In the genomic region with DNA sequence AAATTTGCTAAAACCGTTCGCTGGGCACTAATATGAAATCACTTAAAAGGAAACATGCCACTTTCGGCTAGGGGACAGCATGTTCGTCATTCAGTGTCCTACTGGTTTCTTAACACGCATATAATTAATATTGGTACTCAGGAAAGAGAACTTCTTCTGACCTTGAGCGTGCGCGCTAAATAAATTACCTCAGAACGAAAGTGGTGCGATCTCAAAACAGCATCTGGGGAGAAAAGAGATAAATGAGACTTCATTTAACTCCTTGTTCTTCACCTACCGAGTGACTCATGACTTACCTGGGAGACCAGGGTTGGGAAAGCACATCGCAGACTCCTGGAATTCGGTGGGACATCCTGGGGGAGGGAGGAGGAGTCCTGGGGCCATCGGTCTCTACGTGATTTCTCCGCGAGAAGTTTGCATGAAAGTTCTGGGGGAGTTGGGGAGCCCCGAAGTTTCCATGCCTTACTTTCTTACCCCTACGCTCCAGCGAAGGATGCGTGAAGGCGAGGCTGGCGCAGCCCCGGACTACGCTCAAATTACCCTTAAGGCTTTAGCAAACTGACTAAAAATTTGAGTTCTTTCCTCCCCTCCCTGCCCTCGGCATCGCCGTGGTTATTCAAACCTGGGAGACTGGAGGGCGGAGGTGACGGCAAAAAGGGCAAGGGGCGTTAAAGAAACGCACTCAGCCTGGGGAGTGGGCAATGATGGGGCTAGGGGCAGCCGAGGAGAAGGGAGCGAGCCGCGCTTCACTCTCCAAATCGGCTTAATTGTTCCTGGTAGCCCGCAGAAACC, we compare ENCODE assay signal across 8 cellular contexts. TPM values are rescaled to one million over a fixed set of nuclear protein-coding genes. Genes with fewer than 3 reads are reported as not detected.
DNase-seq lines count a peak whose midpoint lies in the region; ATAC-seq and TF ChIP-seq lines count a peak whose summit lies in the region.

No MANE protein-coding gene starts in this region.

- peak overlapping the region; percentile 93 for H3K4me3 Mint-ChIP-seq in Caco-2 (ENCODE audit: unreplicated experiment)
- H3K4me3 Mint-ChIP-seq in activated B cell treated with CpG ODN at 0.5 μM for 24 hours: peak overlapping the region; percentile 88

- H3K4me1 Mint-ChIP-seq in Caco-2 (ENCODE audit: low read depth, unreplicated experiment) (no peaks in the 10 kb centered on the region), activated B cell treated with CpG ODN at 0.5 μM for 24 hours (peaks cover 25% of the 10 kb centered on the region)

- no peaks in the 10 kb centered on the region for H3K36me3 ChIP-seq in Caco-2 (ENCODE audit: control insufficient read depth, insufficient read depth, low read length)
- H3K36me3 ChIP-seq in HCT116 (ENCODE audit: control insufficient read depth in 1 of 2, insufficient read depth in 2 of 2, low read length in 2 of 2): peaks cover 12 to 38% of the 10 kb centered on the region in 2 experiments; a peak in 3 of 4 replicates
- H3K36me3 ChIP-seq in rectal smooth muscle tissue (ENCODE audit: control insufficient read depth, insufficient read depth, low read length): no peaks in the 10 kb centered on the region

- peak overlapping the region; percentile 72 for H3K27ac Mint-ChIP-seq in Caco-2 (ENCODE audit: unreplicated experiment)
- no peak overlapping the region for H3K27ac Mint-ChIP-seq in activated B cell treated with CpG ODN at 0.5 μM for 24 hours

- ATAC-seq in HCT116 (no peak), activated B cell treated with CpG ODN at 0.5 μM for 24 hours (ENCODE audit: low read depth) (no peak)

- CTCF ChIA-PET in Caco-2 (lab: Charles Lee): interaction anchor here (2.2 kb wide), 1 partner anchor 50 kb away, joined by 19 read pairs; no protein-coding TSS in a partner anchor
- CTCF ChIA-PET in HCT116 (lab: Charles Lee): interaction anchor here (1.3 kb wide), 1 partner anchor 49 kb away, joined by 3 read pairs; no protein-coding TSS in a partner anchor
- CTCF ChIA-PET in activated B cell treated with CpG ODN at 0.5 μM for 24 hours (lab: Charles Lee): no interaction called here

- H3K27me3 ChIP-seq in Caco-2 (replicated peaks; ENCODE audit: control insufficient read depth, insufficient read depth, low read length) (peaks cover 3% of the 10 kb centered on the region; the same call in 1 of the 2 replicates), HCT116 (ENCODE audit: insufficient read depth, low read length) (no peaks in the 10 kb centered on the region), rectal smooth muscle tissue (ENCODE audit: control insufficient read depth, insufficient read depth, low read length) (no peaks in the 10 kb centered on the region)

- H3K79me2 ChIP-seq in HCT116 (ENCODE audit: insufficient read depth, low read length): peaks cover 62% of the 10 kb centered on the region

- no peak overlapping the region for H2AFZ ChIP-seq in HCT116 (ENCODE audit: low read depth, low read length, poor library complexity, severe bottlenecking)

- no peaks in the 10 kb centered on the region for H3K9me3 Mint-ChIP-seq in Caco-2 (ENCODE audit: unreplicated experiment)
- H3K9me3 Mint-ChIP-seq in activated B cell treated with CpG ODN at 0.5 μM for 24 hours: no peaks in the 10 kb centered on the region

- no peaks in the 10 kb centered on the region for H3K36me3 Mint-ChIP-seq in Caco-2 (ENCODE audit: insufficient read depth, unreplicated experiment)
- H3K36me3 Mint-ChIP-seq in activated B cell treated with CpG ODN at 0.5 μM for 24 hours (ENCODE audit: low read depth): peaks cover 2% of the 10 kb centered on the region

- H4K20me1 ChIP-seq in HCT116 (ENCODE audit: insufficient read depth): no peaks in the 10 kb centered on the region

- H3K9me2 ChIP-seq in HCT116 (ENCODE audit: insufficient read depth): no peaks in the 10 kb centered on the region

- no peak for TF ChIP-seq POLR2A in HCT116 (IDR thresholded peaks at IDR 0.05; ENCODE audit: borderline replicate concordance, extremely low read depth, insufficient read depth, insufficient read length)

- TF ChIP-seq RAD21 in HCT116 (IDR thresholded peaks at IDR 0.05; ENCODE audit: low read depth): no peak

- intact Hi-C loops in Caco-2 (cut with micrococcal nuclease; ENCODE audit: unreplicated experiment) (loop anchor here (2.0 to 10.0 kb wide), 3 partner anchors 41 to 363 kb away; partner anchors contain the start of genes BAG2 and PRIM2), HCT116 (cut with micrococcal nuclease) (loop anchor here (2.0 kb wide), 1 partner anchor 15 kb away; no protein-coding TSS in a partner anchor), activated B cell treated with CpG ODN at 0.5 μM for 24 hours (cut with micrococcal nuclease) (loop anchor here (1.0 to 2.0 kb wide), 3 partner anchors 49 to 363 kb away; partner anchors contain the start of genes PRIM2 and RAB23)

- H3K9me3 ChIP-seq in Caco-2: no peaks in the 10 kb centered on the region
- H3K9me3 ChIP-seq in HCT116 (ENCODE audit: control insufficient read depth in 1 of 2, insufficient read depth in 1 of 2, low read depth in 1 of 2, low read length in 2 of 2): no peaks in the 10 kb centered on the region

- H3K27ac ChIP-seq in HCT116 (ENCODE audit: low read depth, low read length): peak overlapping the region; percentile 99
- H3K27ac ChIP-seq in rectal smooth muscle tissue (ENCODE audit: low read depth, low read length): no peak overlapping the region

- H3K4me2 ChIP-seq in HCT116 (ENCODE audit: low read length): peak overlapping the region; percentile 90

- peaks cover 12% of the 10 kb centered on the region for H3K27me3 Mint-ChIP-seq in Caco-2 (ENCODE audit: insufficient read depth, unreplicated experiment)
- peaks cover 63% of the 10 kb centered on the region for H3K27me3 Mint-ChIP-seq in activated B cell treated with CpG ODN at 0.5 μM for 24 hours

- DNase-seq in Caco-2 (peak in 1 of 2 experiments; percentile 3), HCT116 (ENCODE audit: low read depth, low spot score) (no peak), activated B cell treated with CpG ODN at 0.5 μM for 24 hours (no peak), foreskin fibroblast (peak in 1 of 2 donors; percentile 46), SKM-1 (lab: John Stamatoyannopoulos, UW; ENCODE audit: unreplicated experiment) (no peak), NCI-H524 treated with DMSO at 0.1 percent for 48 hours (lab: John Stamatoyannopoulos, UW) (no peak), NCI-H2029 (lab: John Stamatoyannopoulos, UW) (no peak)

- H3K9ac ChIP-seq in HCT116 (ENCODE audit: low read length) (peak overlapping the region; percentile 97), rectal smooth muscle tissue (ENCODE audit: low read length) (no peak overlapping the region)

- no peak for TF ChIP-seq CTCF in Caco-2 (IDR thresholded peaks at IDR 0.05; ENCODE audit: insufficient read depth in 1 of 2, low read depth in 1 of 2, low read length in 1 of 2, severe bottlenecking in 1 of 2, unreplicated experiment in 1 of 2)
- no peak for TF ChIP-seq CTCF in HCT116 (IDR thresholded peaks at IDR 0.05 in 2 of 3, conservative IDR thresholded peaks at IDR 0.05 in 1 of 3; ENCODE audit: borderline replicate concordance in 1 of 3, insufficient read depth in 1 of 3, low read depth in 2 of 3, low read length in 2 of 3)
- TF ChIP-seq CTCF in activated B cell treated with CpG ODN at 0.5 μM for 24 hours (IDR thresholded peaks at IDR 0.05): no peak
- no peak for TF ChIP-seq CTCF in foreskin fibroblast (IDR thresholded peaks at IDR 0.05; ENCODE audit: low read depth, low read length)

- POLR2A ChIA-PET in Caco-2 (lab: Charles Lee) (no interaction called here), HCT116 (lab: Charles Lee) (no interaction called here), activated B cell treated with CpG ODN at 0.5 μM for 24 hours (lab: Charles Lee) (no interaction called here)

- BruUV-seq in Caco-2 (replicated peaks; lab: Mats Ljungman, UMichigan) (no TSS peak), HCT116 (replicated peaks; lab: Mats Ljungman, UMichigan) (no TSS peak)

- H3K4me1 ChIP-seq in Caco-2 (peaks cover 2% of the 10 kb centered on the region; the same call in 1 of the 2 replicates), HCT116 (ENCODE audit: control insufficient read depth in 1 of 2, insufficient read depth in 2 of 2, low read length in 2 of 2) (peaks cover 12 to 42% of the 10 kb centered on the region in 2 experiments), rectal smooth muscle tissue (ENCODE audit: control insufficient read depth, insufficient read depth, low read length) (no peaks in the 10 kb centered on the region)

- H3K4me3 ChIP-seq in Caco-2 (ENCODE audit: low read depth, low read length) (peak overlapping the region; percentile 56), HCT116 (replicated peaks in 1 of 2; ENCODE audit: low read depth in 1 of 2, low read length in 2 of 2) (peak overlapping the region; percentile 88 to 92), foreskin fibroblast (ENCODE audit: low read depth in 1 of 2, low read length in 2 of 2) (peak overlapping the region; percentile 90 to 93), rectal smooth muscle tissue (ENCODE audit: low read length) (peak overlapping the region; percentile 82)

- RAD21 ChIA-PET in HCT116 (lab: Charles Lee; ENCODE audit: low non-redundant PET in 1 of 2, low total read pairs in 2 of 2, uncharacterized antibody in 2 of 2, unreplicated experiment in 2 of 2): no interaction called here

TF ChIP-seq in HCT116, 20 proteins besides CTCF, POLR2A, EP300 and RAD21:
- TF ChIP-seq SIN3A (IDR thresholded peaks at IDR 0.05; ENCODE audit: low read depth): peak; percentile 5; the same call in 1 of the 2 replicates
- TF ChIP-seq JUND (IDR thresholded peaks at IDR 0.05): peak; percentile 34; the same call in 1 of the 2 replicates
- no peak for TF ChIP-seq CBX3 (IDR thresholded peaks at IDR 0.05; ENCODE audit: low read depth)
- TF ChIP-seq, protein P1, sequence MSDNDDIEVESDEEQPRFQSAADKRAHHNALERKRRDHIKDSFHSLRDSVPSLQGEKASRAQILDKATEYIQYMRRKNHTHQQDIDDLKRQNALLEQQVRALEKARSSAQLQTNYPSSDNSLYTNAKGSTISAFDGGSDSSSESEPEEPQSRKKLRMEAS (IDR thresholded peaks at IDR 0.05): 0 out of 2 replicates have a peak, but pooled peaks have one; percentile 23
- TF ChIP-seq ZNF274 (IDR thresholded peaks at IDR 0.05; ENCODE audit: low read depth, low read length): no peak

RNA-seq across cellular contexts. Expression of gene BEND6, which starts 1.1 kb away (rescaled TPM):
- total RNA-seq in Caco-2 (2022) (not detected in 2 replicates), HCT116 (2021; ENCODE audit: unreplicated experiment) (4.0 TPM), activated B cell treated with CpG ODN at 0.5 μM for 24 hours (not detected in 2 replicates)
- polyA plus RNA-seq in HCT116 (2012): 0.69 and 1.3 TPM in 2 replicates
